Comparison of ENCODE assay signal across 16 cellular contexts in genomic region chr5:35316611-35317307, GRCh38.
DNase-seq lines count a peak whose midpoint lies in the region; ATAC-seq and TF ChIP-seq lines count a peak whose summit lies in the region.
"Had no signal": no experiment of that assay in that cellular context is flagged by ENCODE, and none has a peak within 500 bp of the region (broad histone marks: within the 10 kb centered on the region; RNA-seq: fewer than 3 reads in every experiment).

No MANE protein-coding gene starts in this region.

- H3K4me3 Mint-ChIP-seq in stimulated activated naive CD8-positive, alpha-beta T cell treated with anti-CD3 and anti-CD28 coated beads, Interleukin-15, amount 100 ng/mL, for 72 hours: no peak overlapping the region
- H3K4me3 Mint-ChIP-seq: effector memory CD8-positive, alpha-beta T cell; GM23338 had no signal

- in situ Hi-C loops in brain microvascular endothelial cell (cut with HindIII; ENCODE audit: low pct_ligation_motif_present, low sequenced_read_pairs): no loop called here

- peaks cover 7% of the 10 kb centered on the region for H3K27me3 Mint-ChIP-seq in stimulated activated naive CD8-positive, alpha-beta T cell treated with anti-CD3 and anti-CD28 coated beads, Interleukin-15, amount 100 ng/mL, for 72 hours

- H3K9me3 Mint-ChIP-seq in stimulated activated naive CD8-positive, alpha-beta T cell treated with anti-CD3 and anti-CD28 coated beads, Interleukin-15, amount 100 ng/mL, for 72 hours: peaks cover 8 to 10% of the 10 kb centered on the region in 2 donors
- H3K9me3 Mint-ChIP-seq: GM23338 had no signal

- peak; percentile 97 for ATAC-seq in esophagus mucosa
- ATAC-seq in stimulated activated naive CD8-positive, alpha-beta T cell treated with anti-CD3 and anti-CD28 coated beads, Interleukin-15, amount 100 ng/mL, for 72 hours: peak; percentile 82
- ATAC-seq: effector memory CD8-positive, alpha-beta T cell; GM23338 had no signal

- H3K4me1 Mint-ChIP-seq in stimulated activated naive CD8-positive, alpha-beta T cell treated with anti-CD3 and anti-CD28 coated beads, Interleukin-15, amount 100 ng/mL, for 72 hours: peaks cover 40% of the 10 kb centered on the region
- H3K4me1 Mint-ChIP-seq: GM23338 had no signal

- no peak overlapping the region for H3K4me3 ChIP-seq in brain microvascular endothelial cell (ENCODE audit: low read depth, low read length)
- H3K4me3 ChIP-seq: GM23338 had no signal

- no peaks in the 10 kb centered on the region for H3K27me3 ChIP-seq in brain microvascular endothelial cell (replicated peaks)

- H3K36me3 ChIP-seq in brain microvascular endothelial cell (replicated peaks): no peaks in the 10 kb centered on the region

- H3K27ac Mint-ChIP-seq in stimulated activated naive CD8-positive, alpha-beta T cell treated with anti-CD3 and anti-CD28 coated beads, Interleukin-15, amount 100 ng/mL, for 72 hours: peak overlapping the region in 1 of 2 donors; percentile 31
- H3K27ac Mint-ChIP-seq: activated T-helper 2 cell treated with anti-CD3 and anti-CD28 coated beads, Interferon-gamma antibody, Interleukin-2, Interleukin-4, amounts not matched to agents 10 μg/mL and 5 μg/mL and 100 μg/mL, durations not matched to agents 14 hours and 24 hours and 36 hours; effector memory CD8-positive, alpha-beta T cell; GM23338 had no signal

- DNase-seq in stimulated activated CD4-positive, alpha-beta T cell treated with anti-CD3 and anti-CD28 coated beads, Interleukin-15, amount 100 ng/mL, for 24 hours: peak; percentile 39
- no peak for DNase-seq in stimulated activated CD4-positive, alpha-beta T cell treated with anti-CD3 and anti-CD28 coated beads, Interleukin-4, amount 100 ng/mL, for 24 hours
- DNase-seq in NCI-H69 (lab: John Stamatoyannopoulos, UW) (peak; percentile 87), OCI-M2 (lab: John Stamatoyannopoulos, UW; ENCODE audit: unreplicated experiment) (no peak), GM10266 (ENCODE audit: extremely low spot score) (no peak), brain microvascular endothelial cell (no peak)
- peak in 1 of 2 donors; percentile 61 for DNase-seq in stimulated activated naive CD8-positive, alpha-beta T cell treated with anti-CD3 and anti-CD28 coated beads, Interleukin-15, amount 100 ng/mL, for 72 hours
- DNase-seq: activated CD4-positive, alpha-beta T cell treated with anti-CD3 and anti-CD28 coated beads for 1 hour; effector memory CD8-positive, alpha-beta T cell; IMR-90; NCI-H187 treated with DMSO at 0.1 percent for 48 hours; NCI-H510A treated with DMSO at 0.1 percent for 48 hours; T-helper 9 cell had no signal

- no peak overlapping the region for H3K27ac ChIP-seq in brain microvascular endothelial cell

- no peak for TF ChIP-seq CTCF in GM10266 (IDR thresholded peaks at IDR 0.05; ENCODE audit: control insufficient read depth, insufficient read depth, low read depth, missing control alignments)
- TF ChIP-seq CTCF in brain microvascular endothelial cell (IDR thresholded peaks at IDR 0.05; ENCODE audit: low read depth, low read length, missing control alignments): no peak

Comparison
In these comparisons a context has a peak if more than half of its experiments do, and no peak if none do; other contexts are left out.
1. DNase-seq: peak in stimulated activated CD4-positive, alpha-beta T cell treated with anti-CD3 and anti-CD28 coated beads, Interleukin-15, amount 100 ng/mL, for 24 hours (single experiment) and NCI-H69 (single experiment); none in stimulated activated CD4-positive, alpha-beta T cell treated with anti-CD3 and anti-CD28 coated beads, Interleukin-4, amount 100 ng/mL, for 24 hours (single experiment), OCI-M2 (single experiment), GM10266 (single experiment) and brain microvascular endothelial cell (single experiment).